1 cellular context compared by ENCODE assay signal in the genomic region with DNA sequence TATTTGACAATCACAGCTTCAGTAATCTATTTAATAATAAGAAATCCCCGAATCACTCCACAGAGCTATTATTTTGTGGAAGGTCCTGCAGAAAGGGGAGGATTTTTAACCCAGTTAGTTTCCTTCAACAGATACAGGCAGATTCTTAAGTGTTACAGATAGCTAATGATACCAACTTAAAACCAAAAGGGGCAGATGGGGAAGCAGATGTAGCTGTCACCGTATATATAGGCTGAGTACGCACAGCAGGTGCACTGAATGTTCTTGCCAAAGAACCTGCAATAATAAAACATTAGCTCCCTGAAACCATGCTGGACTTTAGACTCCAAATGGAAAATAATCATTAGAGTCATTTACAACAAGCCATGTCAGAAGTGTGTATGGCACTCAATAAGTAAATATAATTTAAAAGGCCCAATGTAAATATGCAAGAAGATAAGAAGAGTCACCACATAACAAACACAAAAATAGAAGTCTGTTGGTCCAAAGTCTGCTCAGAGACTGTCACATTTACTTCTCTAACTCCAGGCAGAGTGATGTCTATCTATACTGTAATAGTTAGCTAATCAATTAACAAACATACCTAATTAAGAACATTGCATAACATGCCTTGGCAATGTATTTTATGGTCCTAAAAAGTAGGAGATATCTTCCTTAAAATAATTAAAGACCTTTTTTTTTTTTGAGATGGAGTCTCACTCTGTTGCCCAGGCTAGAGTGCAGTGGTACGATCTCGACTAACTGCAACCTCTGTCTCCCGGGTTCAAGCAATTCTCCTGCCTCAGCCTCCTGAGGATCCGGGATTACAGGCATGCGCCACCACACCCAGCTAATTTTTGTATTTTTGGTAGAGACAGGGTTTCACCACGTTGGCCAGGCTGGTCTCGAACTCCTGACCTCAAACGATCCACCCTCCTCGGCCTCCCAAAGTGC.
TF ChIP-seq lines count a peak whose summit lies in the region.

No MANE protein-coding gene starts in this region.

TF ChIP-seq in HepG2, 621 proteins besides CTCF, POLR2A, EP300 and RAD21 (continued from another document and continues in another):
- TF ChIP-seq, protein P1, sequence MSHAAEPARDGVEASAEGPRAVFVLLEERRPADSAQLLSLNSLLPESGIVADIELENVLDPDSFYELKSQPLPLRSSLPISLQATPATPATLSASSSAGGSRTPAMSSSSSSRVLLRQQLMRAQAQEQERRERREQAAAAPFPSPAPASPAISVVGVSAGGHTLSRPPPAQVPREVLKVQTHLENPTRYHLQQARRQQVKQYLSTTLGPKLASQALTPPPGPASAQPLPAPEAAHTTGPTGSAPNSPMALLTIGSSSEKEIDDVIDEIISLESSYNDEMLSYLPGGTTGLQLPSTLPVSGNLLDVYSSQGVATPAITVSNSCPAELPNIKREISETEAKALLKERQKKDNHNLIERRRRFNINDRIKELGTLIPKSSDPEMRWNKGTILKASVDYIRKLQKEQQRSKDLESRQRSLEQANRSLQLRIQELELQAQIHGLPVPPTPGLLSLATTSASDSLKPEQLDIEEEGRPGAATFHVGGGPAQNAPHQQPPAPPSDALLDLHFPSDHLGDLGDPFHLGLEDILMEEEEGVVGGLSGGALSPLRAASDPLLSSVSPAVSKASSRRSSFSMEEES (CRISPR knock-in tag; IDR thresholded peaks at IDR 0.05), result peak; percentile 94
- TF ChIP-seq, protein P2, sequence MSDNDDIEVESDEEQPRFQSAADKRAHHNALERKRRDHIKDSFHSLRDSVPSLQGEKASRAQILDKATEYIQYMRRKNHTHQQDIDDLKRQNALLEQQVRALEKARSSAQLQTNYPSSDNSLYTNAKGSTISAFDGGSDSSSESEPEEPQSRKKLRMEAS (IDR thresholded peaks at IDR 0.05), result peak; percentile 76
- TF ChIP-seq SETDB1 (CRISPR knock-in tag; IDR thresholded peaks at IDR 0.05; ENCODE audit: borderline replicate concordance) (no peak), SMARCE1 (IDR thresholded peaks at IDR 0.05; ENCODE audit: borderline replicate concordance) (peak; percentile 93), FOXJ3 (CRISPR knock-in tag; IDR thresholded peaks at IDR 0.05; ENCODE audit: borderline replicate concordance) (peak; percentile 100), TP53 (CRISPR knock-in tag; conservative IDR thresholded peaks at IDR 0.05) (no peak; the same call in 1 of the 2 replicates), ZNF30 (CRISPR knock-in tag; IDR thresholded peaks at IDR 0.05) (no peak), TAF1 (CRISPR knock-in tag; IDR thresholded peaks at IDR 0.05) (no peak), MXD4 (CRISPR knock-in tag; IDR thresholded peaks at IDR 0.05) (peak; percentile 87), MAF1 (CRISPR knock-in tag; IDR thresholded peaks at IDR 0.05; ENCODE audit: borderline replicate concordance) (peak; percentile 54; the same call in 1 of the 2 replicates), JARID2 (CRISPR knock-in tag; IDR thresholded peaks at IDR 0.05; ENCODE audit: insufficient replicate concordance) (peak; percentile 90), ZNF563 (CRISPR knock-in tag; IDR thresholded peaks at IDR 0.05) (0 out of 2 replicates have a peak, but pooled peaks have one; percentile 27), THYN1 (CRISPR knock-in tag; IDR thresholded peaks at IDR 0.05; ENCODE audit: borderline replicate concordance, low read depth) (no peak), RFX3 (CRISPR knock-in tag; IDR thresholded peaks at IDR 0.05) (no peak; the same call in 1 of the 2 replicates), TSC22D2 (CRISPR knock-in tag; IDR thresholded peaks at IDR 0.05; ENCODE audit: borderline replicate concordance) (no peak), ZSCAN31 (CRISPR knock-in tag; IDR thresholded peaks at IDR 0.05; ENCODE audit: low read depth) (peak; percentile 62; the same call in 1 of the 2 replicates), ZKSCAN1 (IDR thresholded peaks at IDR 0.05; ENCODE audit: low read length) (no peak), ZNF143 (CRISPR knock-in tag; IDR thresholded peaks at IDR 0.05) (no peak), AGO2 (optimal IDR thresholded peaks at IDR 0.05; ENCODE audit: low read depth, low read length) (no peak), HNF4A (CRISPR knock-in tag; IDR thresholded peaks at IDR 0.05) (peak; percentile 100), NR2F2 (IDR thresholded peaks at IDR 0.05; ENCODE audit: borderline replicate concordance, low read depth) (peak; percentile 92), POLR2AphosphoS2 (IDR thresholded peaks at IDR 0.05; ENCODE audit: low read depth, low read length) (peak; percentile 84; the same call in 1 of the 2 replicates), ZFY (CRISPR knock-in tag; IDR thresholded peaks at IDR 0.05) (peak; percentile 45), ZNF274 (CRISPR knock-in tag; IDR thresholded peaks at IDR 0.05) (peak; percentile 28; the same call in 1 of the 2 replicates)
- TF ChIP-seq, protein P3, sequence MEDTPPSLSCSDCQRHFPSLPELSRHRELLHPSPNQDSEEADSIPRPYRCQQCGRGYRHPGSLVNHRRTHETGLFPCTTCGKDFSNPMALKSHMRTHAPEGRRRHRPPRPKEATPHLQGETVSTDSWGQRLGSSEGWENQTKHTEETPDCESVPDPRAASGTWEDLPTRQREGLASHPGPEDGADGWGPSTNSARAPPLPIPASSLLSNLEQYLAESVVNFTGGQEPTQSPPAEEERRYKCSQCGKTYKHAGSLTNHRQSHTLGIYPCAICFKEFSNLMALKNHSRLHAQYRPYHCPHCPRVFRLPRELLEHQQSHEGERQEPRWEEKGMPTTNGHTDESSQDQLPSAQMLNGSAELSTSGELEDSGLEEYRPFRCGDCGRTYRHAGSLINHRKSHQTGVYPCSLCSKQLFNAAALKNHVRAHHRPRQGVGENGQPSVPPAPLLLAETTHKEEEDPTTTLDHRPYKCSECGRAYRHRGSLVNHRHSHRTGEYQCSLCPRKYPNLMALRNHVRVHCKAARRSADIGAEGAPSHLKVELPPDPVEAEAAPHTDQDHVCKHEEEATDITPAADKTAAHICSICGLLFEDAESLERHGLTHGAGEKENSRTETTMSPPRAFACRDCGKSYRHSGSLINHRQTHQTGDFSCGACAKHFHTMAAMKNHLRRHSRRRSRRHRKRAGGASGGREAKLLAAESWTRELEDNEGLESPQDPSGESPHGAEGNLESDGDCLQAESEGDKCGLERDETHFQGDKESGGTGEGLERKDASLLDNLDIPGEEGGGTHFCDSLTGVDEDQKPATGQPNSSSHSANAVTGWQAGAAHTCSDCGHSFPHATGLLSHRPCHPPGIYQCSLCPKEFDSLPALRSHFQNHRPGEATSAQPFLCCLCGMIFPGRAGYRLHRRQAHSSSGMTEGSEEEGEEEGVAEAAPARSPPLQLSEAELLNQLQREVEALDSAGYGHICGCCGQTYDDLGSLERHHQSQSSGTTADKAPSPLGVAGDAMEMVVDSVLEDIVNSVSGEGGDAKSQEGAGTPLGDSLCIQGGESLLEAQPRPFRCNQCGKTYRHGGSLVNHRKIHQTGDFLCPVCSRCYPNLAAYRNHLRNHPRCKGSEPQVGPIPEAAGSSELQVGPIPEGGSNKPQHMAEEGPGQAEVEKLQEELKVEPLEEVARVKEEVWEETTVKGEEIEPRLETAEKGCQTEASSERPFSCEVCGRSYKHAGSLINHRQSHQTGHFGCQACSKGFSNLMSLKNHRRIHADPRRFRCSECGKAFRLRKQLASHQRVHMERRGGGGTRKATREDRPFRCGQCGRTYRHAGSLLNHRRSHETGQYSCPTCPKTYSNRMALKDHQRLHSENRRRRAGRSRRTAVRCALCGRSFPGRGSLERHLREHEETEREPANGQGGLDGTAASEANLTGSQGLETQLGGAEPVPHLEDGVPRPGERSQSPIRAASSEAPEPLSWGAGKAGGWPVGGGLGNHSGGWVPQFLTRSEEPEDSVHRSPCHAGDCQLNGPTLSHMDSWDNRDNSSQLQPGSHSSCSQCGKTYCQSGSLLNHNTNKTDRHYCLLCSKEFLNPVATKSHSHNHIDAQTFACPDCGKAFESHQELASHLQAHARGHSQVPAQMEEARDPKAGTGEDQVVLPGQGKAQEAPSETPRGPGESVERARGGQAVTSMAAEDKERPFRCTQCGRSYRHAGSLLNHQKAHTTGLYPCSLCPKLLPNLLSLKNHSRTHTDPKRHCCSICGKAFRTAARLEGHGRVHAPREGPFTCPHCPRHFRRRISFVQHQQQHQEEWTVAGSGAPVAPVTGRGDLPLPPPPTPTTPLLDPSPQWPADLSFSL (CRISPR knock-in tag; IDR thresholded peaks at IDR 0.05), result no peak
- TF ChIP-seq, protein P4, sequence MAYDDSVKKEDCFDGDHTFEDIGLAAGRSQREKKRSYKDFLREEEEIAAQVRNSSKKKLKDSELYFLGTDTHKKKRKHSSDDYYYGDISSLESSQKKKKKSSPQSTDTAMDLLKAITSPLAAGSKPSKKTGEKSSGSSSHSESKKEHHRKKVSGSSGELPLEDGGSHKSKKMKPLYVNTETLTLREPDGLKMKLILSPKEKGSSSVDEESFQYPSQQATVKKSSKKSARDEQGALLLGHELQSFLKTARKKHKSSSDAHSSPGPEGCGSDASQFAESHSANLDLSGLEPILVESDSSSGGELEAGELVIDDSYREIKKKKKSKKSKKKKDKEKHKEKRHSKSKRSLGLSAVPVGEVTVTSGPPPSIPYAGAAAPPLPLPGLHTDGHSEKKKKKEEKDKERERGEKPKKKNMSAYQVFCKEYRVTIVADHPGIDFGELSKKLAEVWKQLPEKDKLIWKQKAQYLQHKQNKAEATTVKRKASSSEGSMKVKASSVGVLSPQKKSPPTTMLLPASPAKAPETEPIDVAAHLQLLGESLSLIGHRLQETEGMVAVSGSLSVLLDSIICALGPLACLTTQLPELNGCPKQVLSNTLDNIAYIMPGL (CRISPR knock-in tag; IDR thresholded peaks at IDR 0.05; ENCODE audit: borderline replicate concordance in 1 of 2, low read depth in 1 of 2), result peak in 1 of 2 experiments; percentile 88; a peak in 3 of 4 replicates
- TF ChIP-seq, protein P5, sequence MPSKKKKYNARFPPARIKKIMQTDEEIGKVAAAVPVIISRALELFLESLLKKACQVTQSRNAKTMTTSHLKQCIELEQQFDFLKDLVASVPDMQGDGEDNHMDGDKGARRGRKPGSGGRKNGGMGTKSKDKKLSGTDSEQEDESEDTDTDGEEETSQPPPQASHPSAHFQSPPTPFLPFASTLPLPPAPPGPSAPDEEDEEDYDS (CRISPR knock-in tag; IDR thresholded peaks at IDR 0.05), result peak; percentile 80
- TF ChIP-seq, protein P6, sequence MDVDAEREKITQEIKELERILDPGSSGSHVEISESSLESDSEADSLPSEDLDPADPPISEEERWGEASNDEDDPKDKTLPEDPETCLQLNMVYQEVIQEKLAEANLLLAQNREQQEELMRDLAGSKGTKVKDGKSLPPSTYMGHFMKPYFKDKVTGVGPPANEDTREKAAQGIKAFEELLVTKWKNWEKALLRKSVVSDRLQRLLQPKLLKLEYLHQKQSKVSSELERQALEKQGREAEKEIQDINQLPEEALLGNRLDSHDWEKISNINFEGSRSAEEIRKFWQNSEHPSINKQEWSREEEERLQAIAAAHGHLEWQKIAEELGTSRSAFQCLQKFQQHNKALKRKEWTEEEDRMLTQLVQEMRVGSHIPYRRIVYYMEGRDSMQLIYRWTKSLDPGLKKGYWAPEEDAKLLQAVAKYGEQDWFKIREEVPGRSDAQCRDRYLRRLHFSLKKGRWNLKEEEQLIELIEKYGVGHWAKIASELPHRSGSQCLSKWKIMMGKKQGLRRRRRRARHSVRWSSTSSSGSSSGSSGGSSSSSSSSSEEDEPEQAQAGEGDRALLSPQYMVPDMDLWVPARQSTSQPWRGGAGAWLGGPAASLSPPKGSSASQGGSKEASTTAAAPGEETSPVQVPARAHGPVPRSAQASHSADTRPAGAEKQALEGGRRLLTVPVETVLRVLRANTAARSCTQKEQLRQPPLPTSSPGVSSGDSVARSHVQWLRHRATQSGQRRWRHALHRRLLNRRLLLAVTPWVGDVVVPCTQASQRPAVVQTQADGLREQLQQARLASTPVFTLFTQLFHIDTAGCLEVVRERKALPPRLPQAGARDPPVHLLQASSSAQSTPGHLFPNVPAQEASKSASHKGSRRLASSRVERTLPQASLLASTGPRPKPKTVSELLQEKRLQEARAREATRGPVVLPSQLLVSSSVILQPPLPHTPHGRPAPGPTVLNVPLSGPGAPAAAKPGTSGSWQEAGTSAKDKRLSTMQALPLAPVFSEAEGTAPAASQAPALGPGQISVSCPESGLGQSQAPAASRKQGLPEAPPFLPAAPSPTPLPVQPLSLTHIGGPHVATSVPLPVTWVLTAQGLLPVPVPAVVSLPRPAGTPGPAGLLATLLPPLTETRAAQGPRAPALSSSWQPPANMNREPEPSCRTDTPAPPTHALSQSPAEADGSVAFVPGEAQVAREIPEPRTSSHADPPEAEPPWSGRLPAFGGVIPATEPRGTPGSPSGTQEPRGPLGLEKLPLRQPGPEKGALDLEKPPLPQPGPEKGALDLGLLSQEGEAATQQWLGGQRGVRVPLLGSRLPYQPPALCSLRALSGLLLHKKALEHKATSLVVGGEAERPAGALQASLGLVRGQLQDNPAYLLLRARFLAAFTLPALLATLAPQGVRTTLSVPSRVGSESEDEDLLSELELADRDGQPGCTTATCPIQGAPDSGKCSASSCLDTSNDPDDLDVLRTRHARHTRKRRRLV (CRISPR knock-in tag; IDR thresholded peaks at IDR 0.05), result 0 out of 2 replicates have a peak, but pooled peaks have one; percentile 54
- TF ChIP-seq, protein P7, sequence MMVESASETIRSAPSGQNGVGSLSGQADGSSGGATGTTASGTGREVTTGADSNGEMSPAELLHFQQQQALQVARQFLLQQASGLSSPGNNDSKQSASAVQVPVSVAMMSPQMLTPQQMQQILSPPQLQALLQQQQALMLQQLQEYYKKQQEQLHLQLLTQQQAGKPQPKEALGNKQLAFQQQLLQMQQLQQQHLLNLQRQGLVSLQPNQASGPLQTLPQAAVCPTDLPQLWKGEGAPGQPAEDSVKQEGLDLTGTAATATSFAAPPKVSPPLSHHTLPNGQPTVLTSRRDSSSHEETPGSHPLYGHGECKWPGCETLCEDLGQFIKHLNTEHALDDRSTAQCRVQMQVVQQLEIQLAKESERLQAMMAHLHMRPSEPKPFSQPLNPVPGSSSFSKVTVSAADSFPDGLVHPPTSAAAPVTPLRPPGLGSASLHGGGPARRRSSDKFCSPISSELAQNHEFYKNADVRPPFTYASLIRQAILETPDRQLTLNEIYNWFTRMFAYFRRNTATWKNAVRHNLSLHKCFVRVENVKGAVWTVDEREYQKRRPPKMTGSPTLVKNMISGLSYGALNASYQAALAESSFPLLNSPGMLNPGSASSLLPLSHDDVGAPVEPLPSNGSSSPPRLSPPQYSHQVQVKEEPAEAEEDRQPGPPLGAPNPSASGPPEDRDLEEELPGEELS (CRISPR knock-in tag; IDR thresholded peaks at IDR 0.05), result peak; percentile 100
- TF ChIP-seq, protein P8, sequence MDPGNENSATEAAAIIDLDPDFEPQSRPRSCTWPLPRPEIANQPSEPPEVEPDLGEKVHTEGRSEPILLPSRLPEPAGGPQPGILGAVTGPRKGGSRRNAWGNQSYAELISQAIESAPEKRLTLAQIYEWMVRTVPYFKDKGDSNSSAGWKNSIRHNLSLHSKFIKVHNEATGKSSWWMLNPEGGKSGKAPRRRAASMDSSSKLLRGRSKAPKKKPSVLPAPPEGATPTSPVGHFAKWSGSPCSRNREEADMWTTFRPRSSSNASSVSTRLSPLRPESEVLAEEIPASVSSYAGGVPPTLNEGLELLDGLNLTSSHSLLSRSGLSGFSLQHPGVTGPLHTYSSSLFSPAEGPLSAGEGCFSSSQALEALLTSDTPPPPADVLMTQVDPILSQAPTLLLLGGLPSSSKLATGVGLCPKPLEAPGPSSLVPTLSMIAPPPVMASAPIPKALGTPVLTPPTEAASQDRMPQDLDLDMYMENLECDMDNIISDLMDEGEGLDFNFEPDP (CRISPR knock-in tag; conservative IDR thresholded peaks at IDR 0.05), result no peak
- TF ChIP-seq, protein P9, sequence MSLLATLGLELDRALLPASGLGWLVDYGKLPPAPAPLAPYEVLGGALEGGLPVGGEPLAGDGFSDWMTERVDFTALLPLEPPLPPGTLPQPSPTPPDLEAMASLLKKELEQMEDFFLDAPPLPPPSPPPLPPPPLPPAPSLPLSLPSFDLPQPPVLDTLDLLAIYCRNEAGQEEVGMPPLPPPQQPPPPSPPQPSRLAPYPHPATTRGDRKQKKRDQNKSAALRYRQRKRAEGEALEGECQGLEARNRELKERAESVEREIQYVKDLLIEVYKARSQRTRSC (CRISPR knock-in tag; IDR thresholded peaks at IDR 0.05; ENCODE audit: low read depth), result no peak
